20 cellular contexts compared by ENCODE assay signal in the genomic region with DNA sequence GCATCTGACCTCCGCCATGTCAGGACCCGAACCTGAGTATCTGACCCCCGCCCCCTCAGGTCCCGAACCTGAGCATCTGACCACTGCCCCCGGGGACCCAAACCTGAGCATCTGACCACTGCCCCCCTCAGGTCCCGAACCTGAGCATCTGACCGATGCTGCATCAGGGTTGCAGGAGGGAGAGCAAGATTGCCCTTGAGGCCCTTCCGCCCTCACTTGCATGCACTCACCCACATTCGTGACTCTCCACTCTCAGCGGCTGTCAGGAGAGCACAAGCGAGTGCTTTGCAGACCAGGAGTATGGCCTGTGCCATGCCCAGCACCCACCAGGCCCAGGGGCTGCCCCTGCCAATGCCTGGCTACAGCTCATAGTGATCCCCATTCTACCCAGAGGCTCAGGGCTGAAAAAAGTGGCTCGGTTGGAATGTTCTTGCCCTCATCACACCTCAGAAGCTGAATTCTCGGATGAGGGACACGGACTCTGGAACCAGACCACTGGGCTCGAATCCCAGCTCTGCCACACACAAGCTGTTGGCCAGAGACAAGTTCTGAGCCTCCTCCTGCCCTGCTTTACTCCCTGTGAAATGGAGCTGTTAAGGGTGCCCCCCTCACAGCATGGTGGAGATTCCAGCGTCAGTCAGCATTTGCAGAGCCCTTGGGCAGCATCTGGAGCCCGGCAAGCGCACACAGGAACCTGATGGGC.
DNase-seq lines count a peak whose midpoint lies in the region; ATAC-seq, FAIRE-seq and TF ChIP-seq lines count a peak whose summit lies in the region.
"Had no signal": no experiment of that assay in that cellular context is flagged by ENCODE, and none has a peak within 500 bp of the region (broad histone marks: within the 10 kb centered on the region; RNA-seq: fewer than 3 reads in every experiment).

No MANE protein-coding gene starts in this region.

- H3K27ac ChIP-seq in kidney (ENCODE audit: low read depth in 2 of 2, low read length in 2 of 2) (no peak overlapping the region), testis (no peak overlapping the region)
- H3K27ac ChIP-seq: cardiac muscle cell, SJCRH30 had no signal

- H3K27me3 ChIP-seq in testis, result no peaks in the 10 kb centered on the region
- H3K27me3 ChIP-seq: cardiac muscle cell had no signal

- H3K9ac ChIP-seq in kidney (ENCODE audit: low read length in 2 of 2), result no peak overlapping the region

- H3K4me3 ChIP-seq in kidney (ENCODE audit: low read length in 2 of 2), result no peak overlapping the region
- no peak overlapping the region for H3K4me3 ChIP-seq in testis
- H3K4me3 ChIP-seq: cardiac muscle cell, SJCRH30 had no signal

- no peak overlapping the region for H3K27ac Mint-ChIP-seq in activated naive CD8-positive, alpha-beta T cell treated with anti-CD3 and anti-CD28 coated beads, Interleukin-2, amount 10 ng/mL, durations not matched to agents 7 days and 5 days
- no peak overlapping the region for H3K27ac Mint-ChIP-seq in activated naive CD8-positive, alpha-beta T cell treated with anti-CD3 and anti-CD28 coated beads for 36 hours
- no peak overlapping the region for H3K27ac Mint-ChIP-seq in activated CD4-positive, alpha-beta memory T cell treated with anti-CD3 and anti-CD28 coated beads, Interleukin-2, amount 10 ng/mL, durations not matched to agents 7 days and 5 days
- H3K27ac Mint-ChIP-seq: effector memory CD8-positive, alpha-beta T cell; nephron; stimulated activated naive CD8-positive, alpha-beta T cell treated with anti-CD3 and anti-CD28 coated beads, Interleukin-15, Interleukin-2, amounts not matched to agents 100 ng/mL and 50 ng/mL, for 24 hours had no signal

- intact Hi-C loops in kidney (cut with DNase I) (no loop called here), testis (cut with DNase I; ENCODE audit: low total_unique reads) (no loop called here)

- H3K36me3 ChIP-seq in kidney (ENCODE audit: control insufficient read depth in 1 of 2, insufficient read depth in 2 of 2, low read length in 2 of 2) (no peaks in the 10 kb centered on the region), testis (ENCODE audit: low read depth, missing control alignments) (no peaks in the 10 kb centered on the region)
- H3K36me3 ChIP-seq: cardiac muscle cell, SJCRH30 had no signal

- H3K4me1 Mint-ChIP-seq in activated naive CD8-positive, alpha-beta T cell treated with anti-CD3 and anti-CD28 coated beads, Interleukin-2, amount 10 ng/mL, durations not matched to agents 7 days and 5 days, result no peaks in the 10 kb centered on the region
- H3K4me1 Mint-ChIP-seq in activated naive CD8-positive, alpha-beta T cell treated with anti-CD3 and anti-CD28 coated beads for 36 hours, result peaks cover 6% of the 10 kb centered on the region
- H3K4me1 Mint-ChIP-seq in activated CD4-positive, alpha-beta memory T cell treated with anti-CD3 and anti-CD28 coated beads, Interleukin-2, amount 10 ng/mL, durations not matched to agents 7 days and 5 days, result no peaks in the 10 kb centered on the region

- TF ChIP-seq POLR2A in testis (IDR thresholded peaks at IDR 0.05), result no peak

- H3K4me1 ChIP-seq in kidney (ENCODE audit: control insufficient read depth in 1 of 2, insufficient read depth in 1 of 2, low read depth in 1 of 2, low read length in 2 of 2) (peaks cover 0 to 2% of the 10 kb centered on the region in 2 donors), testis (no peaks in the 10 kb centered on the region)
- H3K4me1 ChIP-seq: SJCRH30 had no signal

- POLR2A ChIA-PET in activated naive CD8-positive, alpha-beta T cell treated with anti-CD3 and anti-CD28 coated beads, Interleukin-2, amount 10 ng/mL, durations not matched to agents 7 days and 5 days (lab: Charles Lee), result no interaction called here
- POLR2A ChIA-PET in activated CD4-positive, alpha-beta memory T cell treated with anti-CD3 and anti-CD28 coated beads, Interleukin-2, amount 10 ng/mL, durations not matched to agents 7 days and 5 days (lab: Charles Lee), result no interaction called here

- H3K9me3 ChIP-seq in kidney (ENCODE audit: control insufficient read depth in 1 of 2, low read length in 2 of 2), result no peaks in the 10 kb centered on the region
- no peaks in the 10 kb centered on the region for H3K9me3 ChIP-seq in testis
- H3K9me3 ChIP-seq: SJCRH30 had no signal

- 89 to 92% methylated on average over 15 to 18 of the region's 18 CpGs for WGBS in testis, 2 donors

- no peak for ATAC-seq in activated naive CD8-positive, alpha-beta T cell treated with anti-CD3 and anti-CD28 coated beads, Interleukin-2, amount 10 ng/mL, durations not matched to agents 7 days and 5 days (ENCODE audit: low read depth)
- ATAC-seq in GM19397 (IDR thresholded peaks at IDR 0.05; ENCODE audit: unreplicated experiment), result no peak
- ATAC-seq: effector memory CD8-positive, alpha-beta T cell; HepG2 had no signal

- TF ChIP-seq CTCF in kidney (IDR thresholded peaks at IDR 0.05; ENCODE audit: borderline replicate concordance, extremely low read depth, insufficient read depth) (no peak), testis (IDR thresholded peaks at IDR 0.05) (no peak)

- FAIRE-seq in kidney (lab: Jason Lieb, UNC), result no peak
- FAIRE-seq: H1, HepG2 had no signal

- H3K36me3 Mint-ChIP-seq in activated naive CD8-positive, alpha-beta T cell treated with anti-CD3 and anti-CD28 coated beads, Interleukin-2, amount 10 ng/mL, durations not matched to agents 7 days and 5 days, result peaks cover 5% of the 10 kb centered on the region
- H3K36me3 Mint-ChIP-seq in activated naive CD8-positive, alpha-beta T cell treated with anti-CD3 and anti-CD28 coated beads for 36 hours, result no peaks in the 10 kb centered on the region
- no peaks in the 10 kb centered on the region for H3K36me3 Mint-ChIP-seq in activated CD4-positive, alpha-beta memory T cell treated with anti-CD3 and anti-CD28 coated beads, Interleukin-2, amount 10 ng/mL, durations not matched to agents 7 days and 5 days (ENCODE audit: low read depth)

- H3K9me3 Mint-ChIP-seq in activated naive CD8-positive, alpha-beta T cell treated with anti-CD3 and anti-CD28 coated beads, Interleukin-2, amount 10 ng/mL, durations not matched to agents 7 days and 5 days, result peaks cover 19% of the 10 kb centered on the region
- H3K9me3 Mint-ChIP-seq in activated naive CD8-positive, alpha-beta T cell treated with anti-CD3 and anti-CD28 coated beads for 36 hours, result peaks cover 4% of the 10 kb centered on the region
- H3K9me3 Mint-ChIP-seq in activated CD4-positive, alpha-beta memory T cell treated with anti-CD3 and anti-CD28 coated beads, Interleukin-2, amount 10 ng/mL, durations not matched to agents 7 days and 5 days, result peaks cover 25% of the 10 kb centered on the region
- H3K9me3 Mint-ChIP-seq: effector memory CD8-positive, alpha-beta T cell had no signal

- H3K27me3 Mint-ChIP-seq in activated naive CD8-positive, alpha-beta T cell treated with anti-CD3 and anti-CD28 coated beads, Interleukin-2, amount 10 ng/mL, durations not matched to agents 7 days and 5 days, result peaks cover 1% of the 10 kb centered on the region
- no peaks in the 10 kb centered on the region for H3K27me3 Mint-ChIP-seq in activated naive CD8-positive, alpha-beta T cell treated with anti-CD3 and anti-CD28 coated beads for 36 hours
- no peaks in the 10 kb centered on the region for H3K27me3 Mint-ChIP-seq in activated CD4-positive, alpha-beta memory T cell treated with anti-CD3 and anti-CD28 coated beads, Interleukin-2, amount 10 ng/mL, durations not matched to agents 7 days and 5 days

- no peak overlapping the region for H3K4me3 Mint-ChIP-seq in activated naive CD8-positive, alpha-beta T cell treated with anti-CD3 and anti-CD28 coated beads, Interleukin-2, amount 10 ng/mL, durations not matched to agents 7 days and 5 days
- no peak overlapping the region for H3K4me3 Mint-ChIP-seq in activated naive CD8-positive, alpha-beta T cell treated with anti-CD3 and anti-CD28 coated beads for 36 hours
- no peak overlapping the region for H3K4me3 Mint-ChIP-seq in activated CD4-positive, alpha-beta memory T cell treated with anti-CD3 and anti-CD28 coated beads, Interleukin-2, amount 10 ng/mL, durations not matched to agents 7 days and 5 days
- H3K4me3 Mint-ChIP-seq: effector memory CD8-positive, alpha-beta T cell; nephron; stimulated activated naive CD8-positive, alpha-beta T cell treated with anti-CD3 and anti-CD28 coated beads, Interleukin-15, Interleukin-2, amounts not matched to agents 100 ng/mL and 50 ng/mL, for 24 hours had no signal

- CTCF ChIA-PET in activated CD4-positive, alpha-beta memory T cell treated with anti-CD3 and anti-CD28 coated beads, Interleukin-2, amount 10 ng/mL, durations not matched to agents 7 days and 5 days (lab: Charles Lee), result no interaction called here

- peak; percentile 17 for DNase-seq in activated naive CD8-positive, alpha-beta T cell treated with anti-CD3 and anti-CD28 coated beads, Interleukin-2, amount 10 ng/mL, durations not matched to agents 7 days and 5 days
- DNase-seq in activated naive CD8-positive, alpha-beta T cell treated with anti-CD3 and anti-CD28 coated beads for 36 hours, result no peak
- peak; percentile 9 for DNase-seq in activated CD4-positive, alpha-beta memory T cell treated with anti-CD3 and anti-CD28 coated beads, Interleukin-2, amount 10 ng/mL, durations not matched to agents 7 days and 5 days
- DNase-seq in kidney (peak; percentile 51), testis (peak; percentile 12), GM19240 (ENCODE audit: insufficient read length, low spot score) (no peak), DMS 273 (lab: John Stamatoyannopoulos, UW; ENCODE audit: unreplicated experiment) (no peak)
- DNase-seq: amniotic stem cell, mesenchymal stem cell, NCI-H1417, NCI-H526 treated with DMSO at 0.1 percent for 48 hours, SJCRH30, T-helper 9 cell had no signal

Comparison
In these comparisons a context has a peak if more than half of its experiments do, and no peak if none do; other contexts are left out.
1. DNase-seq: peak in activated naive CD8-positive, alpha-beta T cell treated with anti-CD3 and anti-CD28 coated beads, Interleukin-2, amount 10 ng/mL, durations not matched to agents 7 days and 5 days (single experiment), activated CD4-positive, alpha-beta memory T cell treated with anti-CD3 and anti-CD28 coated beads, Interleukin-2, amount 10 ng/mL, durations not matched to agents 7 days and 5 days (single experiment), kidney (single experiment) and testis (single experiment); none in activated naive CD8-positive, alpha-beta T cell treated with anti-CD3 and anti-CD28 coated beads for 36 hours (single experiment), GM19240 (single experiment) and DMS 273 (single experiment).